Comparison of ENCODE assay signal across 23 cellular contexts in genomic region chr5:77400645-77401044, GRCh38.
DNase-seq lines count a peak whose midpoint lies in the region; ATAC-seq and TF ChIP-seq lines count a peak whose summit lies in the region.
"Had no signal": no experiment of that assay in that cellular context is flagged by ENCODE, and none has a peak within 500 bp of the region (broad histone marks: within the 10 kb centered on the region; RNA-seq: fewer than 3 reads in every experiment).

No MANE protein-coding gene starts in this region.

- no peaks in the 10 kb centered on the region for H4K20me1 ChIP-seq in hepatocyte (ENCODE audit: insufficient read depth, poor library complexity, severe bottlenecking)
- H4K20me1 ChIP-seq: BLaER1 treated with 17β-estradiol and CSF1 and Interleukin-3, amounts not matched to agents 10 nM and 100 nM had no signal

- H3K4me3 Mint-ChIP-seq in stimulated activated memory B cell treated with anti-CD40 and anti-IgM and Interleukin-4, amounts not matched to agents 10 μg/mL and 1 μg/mL and 100 μg/mL, for 72 hours = no peak overlapping the region
- H3K4me3 Mint-ChIP-seq: naive B cell had no signal

- H3K4me2 ChIP-seq in hepatocyte = no peak overlapping the region

- TF ChIP-seq POLR2A in NB4 (IDR thresholded peaks at IDR 0.05; ENCODE audit: extremely low read depth, insufficient read length) (no peak), thyroid gland (IDR thresholded peaks at IDR 0.05) (no peak)

- H3K36me3 ChIP-seq in thyroid gland (peaks cover 0 to 6% of the 10 kb centered on the region in 2 donors), hepatocyte (replicated peaks; ENCODE audit: insufficient read depth, low read depth) (no peaks in the 10 kb centered on the region)
- H3K36me3 ChIP-seq: BLaER1 treated with 17β-estradiol and CSF1 and Interleukin-3, amounts not matched to agents 10 nM and 100 nM; stomach; vagina had no signal

- no peak overlapping the region for H3K27ac Mint-ChIP-seq in stimulated activated memory B cell treated with anti-CD40 and anti-IgM and Interleukin-4, amounts not matched to agents 10 μg/mL and 1 μg/mL and 100 μg/mL, for 72 hours

- H3K4me3 ChIP-seq in NB4 (ENCODE audit: low read depth, low read length) (no peak overlapping the region), thyroid gland (replicated peaks in 1 of 3) (no peak overlapping the region), hepatocyte (no peak overlapping the region)
- H3K4me3 ChIP-seq: BLaER1 treated with 17β-estradiol and CSF1 and Interleukin-3, amounts not matched to agents 10 nM and 100 nM; lung; stomach; vagina had no signal

- no peaks in the 10 kb centered on the region for H3K27me3 ChIP-seq in thyroid gland
- no peaks in the 10 kb centered on the region for H3K27me3 ChIP-seq in hepatocyte
- H3K27me3 ChIP-seq: BLaER1 treated with 17β-estradiol and CSF1 and Interleukin-3, amounts not matched to agents 10 nM and 100 nM; stomach; vagina had no signal

- H3K27ac ChIP-seq in thyroid gland (peak overlapping the region in 2 of 3 donors; percentile 5 to 50), hepatocyte (no peak overlapping the region)
- H3K27ac ChIP-seq: BLaER1 treated with 17β-estradiol and CSF1 and Interleukin-3, amounts not matched to agents 10 nM and 100 nM; stomach; vagina had no signal

- H3K9me2 ChIP-seq in hepatocyte (replicated peaks; ENCODE audit: insufficient read depth) = no peaks in the 10 kb centered on the region

- peaks cover 0 to 8% of the 10 kb centered on the region in 2 donors for H3K4me1 ChIP-seq in thyroid gland
- peaks cover 7% of the 10 kb centered on the region for H3K4me1 ChIP-seq in hepatocyte (ENCODE audit: insufficient read depth)
- H3K4me1 ChIP-seq: stomach, vagina had no signal

- TF ChIP-seq CTCF in NB4 (IDR thresholded peaks at IDR 0.05; ENCODE audit: low read depth, low read length) (no peak), thyroid gland (IDR thresholded peaks at IDR 0.05) (no peak), hepatocyte (IDR thresholded peaks at IDR 0.05; ENCODE audit: poor library complexity) (no peak)

- H3K9me3 ChIP-seq in thyroid gland = no peaks in the 10 kb centered on the region
- H3K9me3 ChIP-seq in hepatocyte (ENCODE audit: low read depth) = no peaks in the 10 kb centered on the region
- H3K9me3 ChIP-seq: BLaER1 treated with 17β-estradiol and CSF1 and Interleukin-3, amounts not matched to agents 10 nM and 100 nM; stomach; vagina had no signal

- intact Hi-C loops in thyroid gland (cut with DNase I) = no loop called here

- peaks cover 8% of the 10 kb centered on the region for H3K4me1 Mint-ChIP-seq in stimulated activated memory B cell treated with anti-CD40 and anti-IgM and Interleukin-4, amounts not matched to agents 10 μg/mL and 1 μg/mL and 100 μg/mL, for 72 hours
- H3K4me1 Mint-ChIP-seq: naive B cell had no signal

- no peaks in the 10 kb centered on the region for H3K9me3 Mint-ChIP-seq in stimulated activated memory B cell treated with anti-CD40 and anti-IgM and Interleukin-4, amounts not matched to agents 10 μg/mL and 1 μg/mL and 100 μg/mL, for 72 hours
- H3K9me3 Mint-ChIP-seq: naive B cell had no signal

- no peaks in the 10 kb centered on the region for H3K79me2 ChIP-seq in hepatocyte

- H3K27me3 Mint-ChIP-seq in stimulated activated memory B cell treated with anti-CD40 and anti-IgM and Interleukin-4, amounts not matched to agents 10 μg/mL and 1 μg/mL and 100 μg/mL, for 72 hours = peaks cover 7% of the 10 kb centered on the region

- no peaks in the 10 kb centered on the region for H3K36me3 Mint-ChIP-seq in stimulated activated memory B cell treated with anti-CD40 and anti-IgM and Interleukin-4, amounts not matched to agents 10 μg/mL and 1 μg/mL and 100 μg/mL, for 72 hours
- H3K36me3 Mint-ChIP-seq: naive B cell had no signal

- H2AFZ ChIP-seq in hepatocyte = no peak overlapping the region

- DNase-seq in GM04504 (ENCODE audit: low read depth) (peak; percentile 54), NB4 (ENCODE audit: low read depth) (peak; percentile 21), fibroblast of peridontal ligament (ENCODE audit: extremely low read depth) (peak; percentile 67), thyroid gland (peak in 1 of 2 donors; percentile 34), hepatocyte (ENCODE audit: low spot score) (no peak), NCI-H2029 treated with DMSO at 0.1 percent for 48 hours (lab: John Stamatoyannopoulos, UW) (no peak)
- DNase-seq: activated CD4-positive, alpha-beta T cell treated with anti-CD3 and anti-CD28 coated beads for 1 hour; activated effector memory CD4-positive, alpha-beta T cell treated with anti-CD3 and anti-CD28 coated beads, Interleukin-2, amount 50 U/mL, for 16 hours; amniotic stem cell; erythroblast; GF-D8; naive B cell; NCI-H1092; NCI-H2107; NCI-H524 treated with DMSO at 0.1 percent for 48 hours; SHP77 treated with DMSO at 0.1 percent for 48 hours; stimulated activated CD4-positive, alpha-beta T cell treated with anti-CD3 and anti-CD28 coated beads, Interleukin-1b, Interleukin-23, amount 100 ng/mL, for 48 hours; stomach; T1000 had no signal

- no peak for ATAC-seq in stimulated activated memory B cell treated with anti-CD40 and anti-IgM and Interleukin-4, amounts not matched to agents 10 μg/mL and 1 μg/mL and 100 μg/mL, for 72 hours

- 90 to 100% methylated on average over 1 of the region's 1 CpG for WGBS in thyroid gland, 2 donors
- WGBS in hepatocyte (ENCODE audit: low lambda C conversion rate, missing lambda C conversion rate) = 100% methylated on average over 1 of the region's 1 CpG

Comparison
In these comparisons a context has a peak if more than half of its experiments do, and no peak if none do; other contexts are left out.
1. DNase-seq: peak in GM04504 (single experiment), NB4 (single experiment) and fibroblast of peridontal ligament (single experiment); none in hepatocyte (single experiment) and NCI-H2029 treated with DMSO at 0.1 percent for 48 hours (single experiment).